18 cellular contexts compared by ENCODE assay signal in the genomic region with DNA sequence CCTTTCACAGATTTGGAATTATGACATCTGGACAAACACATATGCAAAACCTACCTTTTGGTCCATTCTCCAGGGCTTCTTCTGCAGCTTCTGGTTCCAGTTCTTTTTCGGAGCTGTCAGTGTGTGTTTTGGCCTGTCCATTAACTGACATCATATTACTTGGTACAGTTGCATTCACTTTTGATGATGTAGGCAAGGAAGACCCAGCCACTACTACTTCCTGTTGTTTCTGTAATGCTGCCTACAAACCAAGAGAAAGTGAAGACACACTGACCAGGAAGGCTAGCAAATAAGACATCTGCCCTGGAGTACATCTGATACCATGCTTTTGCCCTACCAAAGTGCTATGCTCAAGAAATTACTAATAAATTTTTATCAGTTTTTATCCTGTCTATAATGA.
"Had no signal": no experiment of that assay in that cellular context is flagged by ENCODE, and none has a peak within 500 bp of the region (broad histone marks: within the 10 kb centered on the region; RNA-seq: fewer than 3 reads in every experiment).

No MANE protein-coding gene starts in this region.

- H3K27ac Mint-ChIP-seq: stimulated activated memory B cell treated with anti-CD40 and anti-IgM and Interleukin-4, amounts not matched to agents 10 μg/mL and 1 μg/mL and 100 μg/mL, for 72 hours had no signal

- ATAC-seq: esophagus mucosa; gastroesophageal sphincter; heart right ventricle; left ventricle myocardium superior; naive thymus-derived CD8-positive, alpha-beta T cell; pancreas; stimulated activated memory B cell treated with anti-CD40 and anti-IgM and Interleukin-4, amounts not matched to agents 10 μg/mL and 1 μg/mL and 100 μg/mL, for 72 hours had no signal

- H3K27me3 Mint-ChIP-seq: naive thymus-derived CD8-positive, alpha-beta T cell; stimulated activated memory B cell treated with anti-CD40 and anti-IgM and Interleukin-4, amounts not matched to agents 10 μg/mL and 1 μg/mL and 100 μg/mL, for 72 hours had no signal

- DNase-seq: activated CD4-positive, alpha-beta T cell treated with anti-CD3 and anti-CD28 coated beads for 48 hours; activated CD4-positive, CD25-positive, alpha-beta regulatory T cell; aorta; cortex of kidney; effector CD4-positive, alpha-beta T cell; heart right ventricle; immature natural killer cell; left ventricle myocardium superior; mesenchymal stem cell; naive thymus-derived CD8-positive, alpha-beta T cell; pancreas; sigmoid colon; stimulated activated CD4-positive, alpha-beta T cell treated with anti-CD3 and anti-CD28 coated beads, Interleukin-4, amount 100 ng/mL, for 4 hours; T-helper 9 cell; upper lobe of left lung had no signal

- H3K9me3 Mint-ChIP-seq: immature natural killer cell; naive thymus-derived CD8-positive, alpha-beta T cell; stimulated activated memory B cell treated with anti-CD40 and anti-IgM and Interleukin-4, amounts not matched to agents 10 μg/mL and 1 μg/mL and 100 μg/mL, for 72 hours had no signal

- H3K4me3 Mint-ChIP-seq: immature natural killer cell; naive thymus-derived CD8-positive, alpha-beta T cell; stimulated activated memory B cell treated with anti-CD40 and anti-IgM and Interleukin-4, amounts not matched to agents 10 μg/mL and 1 μg/mL and 100 μg/mL, for 72 hours had no signal
